Comparison of ENCODE assay signal across 20 cellular contexts in genomic region chr6:126072172-126072571, GRCh38.
"Had no signal": no experiment of that assay in that cellular context is flagged by ENCODE, and none has a peak within 500 bp of the region (broad histone marks: within the 10 kb centered on the region; RNA-seq: fewer than 3 reads in every experiment).

No MANE protein-coding gene starts in this region.

- H3K9ac ChIP-seq: KMS-11 had no signal

- H3K4me2 ChIP-seq: KMS-11 had no signal

- FAIRE-seq: RCC 7860 had no signal

- H3K27ac ChIP-seq: KMS-11, RWPE1 had no signal

- DNase-seq: IMR-90, Kasumi-1, MM.1S, NCI-H1048, NCI-H1105, NCI-H1417, NCI-H187, NCI-H2029, NCI-H2081 treated with DMSO at 0.1 percent for 48 hours, NCI-H2171, NCI-H226, NCI-H446, NCI-H510A, NCI-H524 treated with DMSO at 0.1 percent for 48 hours, NCI-H69, NCI-H774, SHP77 had no signal
